ENCODE assay signal across 8 cellular contexts in genomic region chr3:37308247-37308646, GRCh38.
DNase-seq lines count a peak whose midpoint lies in the region; ATAC-seq, FAIRE-seq and TF ChIP-seq lines count a peak whose summit lies in the region.

No MANE protein-coding gene starts in this region.

- no peak for ATAC-seq in GM19035 (IDR thresholded peaks at IDR 0.05; ENCODE audit: unreplicated experiment)

- DNase-seq in D721Med (ENCODE audit: insufficient read length, low spot score) (no peak), ascending aorta (ENCODE audit: low spot score in 2 of 2) (no peak), lung microvascular endothelial cell (ENCODE audit: low read depth in 2 of 2) (peak; percentile 50 to 58), NCI-H2107 (lab: John Stamatoyannopoulos, UW) (no peak), islet precursor cell (no peak), caudate nucleus (lab: John Stamatoyannopoulos, UW) (no peak)
- peak; percentile 41 for DNase-seq in Jurkat, Clone E6-1 (ENCODE audit: low read depth, low spot score)

- no peak overlapping the region for H3K27ac ChIP-seq in ascending aorta
- H3K27ac ChIP-seq in caudate nucleus (ENCODE audit: low read depth, low read length), result no peak overlapping the region

- FAIRE-seq in D721Med (lab: Jason Lieb, UNC), result no peak

- no peaks in the 10 kb centered on the region for H3K9me3 ChIP-seq in ascending aorta

- H3K4me1 ChIP-seq in ascending aorta, result peaks cover 7 to 9% of the 10 kb centered on the region in 2 donors

- H3K4me3 ChIP-seq in Jurkat, Clone E6-1 (ENCODE audit: low read length), result no peak overlapping the region
- H3K4me3 ChIP-seq in ascending aorta, result no peak overlapping the region

- intact Hi-C loops in ascending aorta (cut with DNase I), result no loop called here

- peaks cover 0 to under 1% of the 10 kb centered on the region in 2 donors for H3K36me3 ChIP-seq in ascending aorta

- TF ChIP-seq CTCF in D721Med (IDR thresholded peaks at IDR 0.05; ENCODE audit: insufficient read depth, missing control alignments), result peak; percentile 52
- TF ChIP-seq CTCF in ascending aorta (IDR thresholded peaks at IDR 0.05), result peak; percentile 16 to 45 (median 20)

- H3K27me3 ChIP-seq in ascending aorta, result no peaks in the 10 kb centered on the region

Comparison
In these comparisons a context has a peak if more than half of its experiments do, and no peak if none do; other contexts are left out.
1. DNase-seq: peak in Jurkat, Clone E6-1 (single experiment) and lung microvascular endothelial cell (2 of 2); none in D721Med (single experiment), ascending aorta (0 of 2), NCI-H2107 (single experiment), islet precursor cell (single experiment) and caudate nucleus (0 of 61).